Comparison of ENCODE assay signal across 14 cellular contexts in genomic region chr1:219710529-219711194, GRCh38.
DNase-seq lines count a peak whose midpoint lies in the region; ATAC-seq and TF ChIP-seq lines count a peak whose summit lies in the region.
"Had no signal": no experiment of that assay in that cellular context is flagged by ENCODE, and none has a peak within 500 bp of the region (broad histone marks: within the 10 kb centered on the region; RNA-seq: fewer than 3 reads in every experiment).

No MANE protein-coding gene starts in this region.

- H3K27ac Mint-ChIP-seq in CD8-positive, alpha-beta memory T cell = no peak overlapping the region
- H3K27ac Mint-ChIP-seq: activated naive CD8-positive, alpha-beta T cell; progenitor cell of endocrine pancreas had no signal

- H3K4me1 ChIP-seq in CD8-positive, alpha-beta memory T cell (ENCODE audit: insufficient read depth, low read length) = no peaks in the 10 kb centered on the region
- H3K4me1 ChIP-seq in gastrocnemius medialis = no peaks in the 10 kb centered on the region
- H3K4me1 ChIP-seq: vagina had no signal

- no peak for TF ChIP-seq POLR2A in gastrocnemius medialis (IDR thresholded peaks at IDR 0.05)

- no peaks in the 10 kb centered on the region for H3K4me1 Mint-ChIP-seq in CD8-positive, alpha-beta memory T cell

- in situ Hi-C loops in GM13976 (cut with MboI; ENCODE audit: low sequenced_read_pairs, unreplicated experiment) (no loop called here), astrocyte of the spinal cord (cut with HindIII; ENCODE audit: low sequenced_read_pairs) (no loop called here), gastrocnemius medialis (cut with MboI; ENCODE audit: low sequenced_read_pairs in 4 of 4) (no loop called here)

- POLR2A ChIA-PET in CD8-positive, alpha-beta memory T cell (lab: Charles Lee) = no interaction called here

- H3K4me3 Mint-ChIP-seq in CD8-positive, alpha-beta memory T cell = no peak overlapping the region
- H3K4me3 Mint-ChIP-seq: activated naive CD8-positive, alpha-beta T cell had no signal

- DNase-seq in GM13976 (ENCODE audit: low spot score) (peak; percentile 32), HT-29 (ENCODE audit: low spot score) (peak; percentile 87), astrocyte of the spinal cord (ENCODE audit: low read depth, low spot score) (peak; percentile 99), non-pigmented ciliary epithelial cell (ENCODE audit: low read depth) (peak; percentile 97), NCI-H146 treated with DMSO at 0.1 percent for 48 hours (lab: John Stamatoyannopoulos, UW; ENCODE audit: unreplicated experiment) (no peak), gastrocnemius medialis (no peak), HuH-7 (ENCODE audit: low spot score) (no peak)
- no peak for DNase-seq in CD8-positive, alpha-beta memory T cell
- DNase-seq: activated CD4-positive, alpha-beta T cell treated with anti-CD3 and anti-CD28 coated beads for 48 hours; SHP77 had no signal

- ATAC-seq in gastrocnemius medialis = no peak
- ATAC-seq: HepG2 had no signal

- H3K27me3 Mint-ChIP-seq in CD8-positive, alpha-beta memory T cell = no peaks in the 10 kb centered on the region
- H3K27me3 Mint-ChIP-seq: progenitor cell of endocrine pancreas had no signal

- no peak overlapping the region for H3K27ac ChIP-seq in CD8-positive, alpha-beta memory T cell (ENCODE audit: low read depth, low read length)
- no peak overlapping the region for H3K27ac ChIP-seq in gastrocnemius medialis
- H3K27ac ChIP-seq: vagina had no signal

- H3K9me3 Mint-ChIP-seq in CD8-positive, alpha-beta memory T cell = peaks cover 0 to 8% (median 4%) of the 10 kb centered on the region in 5 donors

- no peaks in the 10 kb centered on the region for H3K36me3 ChIP-seq in CD8-positive, alpha-beta memory T cell (ENCODE audit: insufficient read depth, low read length)
- H3K36me3 ChIP-seq in gastrocnemius medialis = no peaks in the 10 kb centered on the region
- H3K36me3 ChIP-seq: vagina had no signal

- H3K9me3 ChIP-seq in CD8-positive, alpha-beta memory T cell (ENCODE audit: low read length) = no peaks in the 10 kb centered on the region
- H3K9me3 ChIP-seq in gastrocnemius medialis = no peaks in the 10 kb centered on the region
- H3K9me3 ChIP-seq: vagina had no signal

- TF ChIP-seq CTCF in GM13976 (IDR thresholded peaks at IDR 0.05; ENCODE audit: borderline replicate concordance, control extremely low read depth, extremely low read depth, insufficient read depth, missing control alignments) = no peak
- TF ChIP-seq CTCF in astrocyte of the spinal cord (IDR thresholded peaks at IDR 0.05; ENCODE audit: low read depth, low read length) = no peak
- no peak for TF ChIP-seq CTCF in gastrocnemius medialis (IDR thresholded peaks at IDR 0.05 in 4 of 5, conservative IDR thresholded peaks at IDR 0.05 in 1 of 5)

- intact Hi-C loops in gastrocnemius medialis (cut with DNase I; ENCODE audit: low total_unique reads) = no loop called here

- H3K36me3 Mint-ChIP-seq in CD8-positive, alpha-beta memory T cell = no peaks in the 10 kb centered on the region
- H3K36me3 Mint-ChIP-seq: activated naive CD8-positive, alpha-beta T cell had no signal

- CTCF ChIA-PET in CD8-positive, alpha-beta memory T cell (lab: Charles Lee) = no interaction called here

- no peaks in the 10 kb centered on the region for H3K27me3 ChIP-seq in CD8-positive, alpha-beta memory T cell (ENCODE audit: insufficient read depth, low read length, poor library complexity, severe bottlenecking)
- no peaks in the 10 kb centered on the region for H3K27me3 ChIP-seq in gastrocnemius medialis
- H3K27me3 ChIP-seq: vagina had no signal

- H3K4me3 ChIP-seq in astrocyte of the spinal cord (ENCODE audit: low read depth, low read length) = no peak overlapping the region
- H3K4me3 ChIP-seq in CD8-positive, alpha-beta memory T cell (ENCODE audit: low read length) = no peak overlapping the region
- H3K4me3 ChIP-seq in gastrocnemius medialis = no peak overlapping the region
- H3K4me3 ChIP-seq: vagina had no signal

Comparison
In these comparisons a context has a peak if more than half of its experiments do, and no peak if none do; other contexts are left out.
1. DNase-seq: peak in GM13976 (single experiment), HT-29 (single experiment), astrocyte of the spinal cord (single experiment) and non-pigmented ciliary epithelial cell (single experiment); none in NCI-H146 treated with DMSO at 0.1 percent for 48 hours (single experiment), CD8-positive, alpha-beta memory T cell (0 of 5), gastrocnemius medialis (0 of 2) and HuH-7 (single experiment).